ENCODE assay signal across 10 cellular contexts in the genomic region with DNA sequence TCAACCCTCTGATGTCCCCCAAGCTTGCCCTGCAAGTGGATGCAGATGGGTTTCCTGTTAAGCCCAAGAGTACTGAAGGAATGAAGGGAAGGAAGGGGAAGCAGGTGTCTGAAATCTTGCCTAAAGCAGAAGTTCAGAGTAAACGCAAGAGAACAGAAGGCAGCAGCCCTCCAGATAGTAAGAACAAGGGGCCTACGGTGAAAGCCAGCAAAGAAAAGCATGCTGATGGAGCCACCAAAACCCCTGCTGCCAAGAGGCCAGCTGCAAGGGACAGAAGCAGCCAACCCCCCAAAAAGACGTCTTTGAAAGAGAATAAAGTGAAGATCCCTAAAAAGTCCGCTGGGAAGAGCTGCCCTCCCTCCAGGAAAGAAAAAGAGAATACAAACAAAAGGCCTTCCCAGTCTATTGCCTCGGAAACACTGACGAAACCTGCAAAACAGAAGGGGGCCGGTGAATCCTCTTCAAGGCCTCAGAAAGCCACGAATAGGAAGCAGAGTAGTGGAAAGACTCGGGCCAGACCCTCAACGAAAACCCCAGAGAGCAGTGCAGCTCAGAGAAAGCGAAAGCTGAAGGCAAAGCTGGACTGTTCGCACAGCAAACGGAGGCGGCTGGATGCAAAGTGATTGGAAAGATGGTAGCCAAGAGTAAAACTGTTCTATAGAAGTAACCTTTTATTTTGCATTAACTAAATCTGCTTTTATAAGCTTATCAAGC.
DNase-seq lines count a peak whose midpoint lies in the region; ATAC-seq and TF ChIP-seq lines count a peak whose summit lies in the region.
"Had no signal": no experiment of that assay in that cellular context is flagged by ENCODE, and none has a peak within 500 bp of the region (broad histone marks: within the 10 kb centered on the region; RNA-seq: fewer than 3 reads in every experiment).

No MANE protein-coding gene starts in this region.

- no peaks in the 10 kb centered on the region for H3K9me3 ChIP-seq in Karpas-422 (ENCODE audit: low read length)

- H3K36me3 Mint-ChIP-seq in activated naive CD8-positive, alpha-beta T cell treated with anti-CD3 and anti-CD28 coated beads, Interleukin-2, amount 50 U/mL, for 24 hours (ENCODE audit: low read depth) = peaks cover 14% of the 10 kb centered on the region
- peaks cover 34% of the 10 kb centered on the region for H3K36me3 Mint-ChIP-seq in nephron progenitor cell (ENCODE audit: low read depth)

- no peak overlapping the region for H3K9ac ChIP-seq in Karpas-422 (ENCODE audit: low read length)

- no peak overlapping the region for H3K4me2 ChIP-seq in Karpas-422 (ENCODE audit: low read depth, low read length, poor library complexity, severe bottlenecking)

- no peak overlapping the region for H3K4me3 ChIP-seq in Karpas-422 (ENCODE audit: low read length)

- no peak overlapping the region for H3K27ac Mint-ChIP-seq in activated naive CD8-positive, alpha-beta T cell treated with anti-CD3 and anti-CD28 coated beads, Interleukin-2, amount 50 U/mL, for 24 hours
- H3K27ac Mint-ChIP-seq in nephron progenitor cell = peak overlapping the region; percentile 36

- no peaks in the 10 kb centered on the region for H3K27me3 ChIP-seq in Karpas-422 (ENCODE audit: low read length)

- H3K36me3 ChIP-seq in Karpas-422 (ENCODE audit: insufficient read depth, low read length) = peaks cover 9% of the 10 kb centered on the region; the same call in 1 of the 2 replicates

- no peaks in the 10 kb centered on the region for H3K79me2 ChIP-seq in Karpas-422 (ENCODE audit: low read length)

- H3K4me1 Mint-ChIP-seq in activated naive CD8-positive, alpha-beta T cell treated with anti-CD3 and anti-CD28 coated beads, Interleukin-2, amount 50 U/mL, for 24 hours = peaks cover 13% of the 10 kb centered on the region
- peaks cover 17% of the 10 kb centered on the region for H3K4me1 Mint-ChIP-seq in nephron progenitor cell

- peak; percentile 73 for ATAC-seq in HG02623 (IDR thresholded peaks at IDR 0.05; ENCODE audit: unreplicated experiment)
- ATAC-seq in activated naive CD8-positive, alpha-beta T cell treated with anti-CD3 and anti-CD28 coated beads, Interleukin-2, amount 50 U/mL, for 24 hours = peak; percentile 66

- H4K20me1 ChIP-seq in Karpas-422 (ENCODE audit: insufficient read depth, low read depth, low read length) = no peaks in the 10 kb centered on the region

- no peak overlapping the region for H3K27ac ChIP-seq in Karpas-422 (ENCODE audit: low read length)
- H3K27ac ChIP-seq: HL-60 had no signal

- peaks cover 28% of the 10 kb centered on the region for H3K4me1 ChIP-seq in Karpas-422 (ENCODE audit: low read length)

- no peaks in the 10 kb centered on the region for H3K27me3 Mint-ChIP-seq in activated naive CD8-positive, alpha-beta T cell treated with anti-CD3 and anti-CD28 coated beads, Interleukin-2, amount 50 U/mL, for 24 hours
- peaks cover 8% of the 10 kb centered on the region for H3K27me3 Mint-ChIP-seq in nephron progenitor cell (ENCODE audit: low read depth, poor library complexity)

- DNase-seq in GDM1 (lab: John Stamatoyannopoulos, UW) (peak; percentile 90), nephron progenitor cell (no peak), Karpas-422 (no peak), SKM-1 treated with dmso at 0.1 percent for 144 hours (lab: John Stamatoyannopoulos, UW; ENCODE audit: unreplicated experiment) (no peak)
- no peak for DNase-seq in activated naive CD8-positive, alpha-beta T cell treated with anti-CD3 and anti-CD28 coated beads, Interleukin-2, amount 50 U/mL, for 24 hours
- no peak for DNase-seq in activated CD4-positive, alpha-beta T cell treated with anti-CD3 and anti-CD28 coated beads for 4 hours
- DNase-seq in NK-92 treated with Interleukin-12 subunit alpha and Interleukin-12 subunit beta, amount 100 ng/mL, for 24 hours (lab: John Stamatoyannopoulos, UW) = no peak
- DNase-seq: NCI-H2029 had no signal

- no peaks in the 10 kb centered on the region for H3K9me3 Mint-ChIP-seq in activated naive CD8-positive, alpha-beta T cell treated with anti-CD3 and anti-CD28 coated beads, Interleukin-2, amount 50 U/mL, for 24 hours
- peaks cover 3% of the 10 kb centered on the region for H3K9me3 Mint-ChIP-seq in nephron progenitor cell

- H3K9me2 ChIP-seq in Karpas-422 (replicated peaks; ENCODE audit: insufficient read depth, low read length) = no peaks in the 10 kb centered on the region

- no peak for TF ChIP-seq CTCF in nephron progenitor cell (IDR thresholded peaks at IDR 0.05)

- no peak overlapping the region for H2AFZ ChIP-seq in Karpas-422 (ENCODE audit: low read length)

- H3K4me3 Mint-ChIP-seq in activated naive CD8-positive, alpha-beta T cell treated with anti-CD3 and anti-CD28 coated beads, Interleukin-2, amount 50 U/mL, for 24 hours = peak overlapping the region; percentile 51
- H3K4me3 Mint-ChIP-seq in nephron progenitor cell = no peak overlapping the region
